In genomic region chr18:49944681-49945080, GRCh38 we compare ENCODE assay signal across 12 cellular contexts.
DNase-seq lines count a peak whose midpoint lies in the region; ATAC-seq and TF ChIP-seq lines count a peak whose summit lies in the region.
"Had no signal": no experiment of that assay in that cellular context is flagged by ENCODE, and none has a peak within 500 bp of the region (broad histone marks: within the 10 kb centered on the region; RNA-seq: fewer than 3 reads in every experiment).

No MANE protein-coding gene starts in this region.

- H3K36me3 Mint-ChIP-seq in stimulated activated memory B cell treated with anti-CD40 and anti-IgM and Interleukin-4, amounts not matched to agents 10 μg/mL and 1 μg/mL and 100 μg/mL, for 72 hours, result no peaks in the 10 kb centered on the region
- H3K36me3 Mint-ChIP-seq in activated T-helper 2 cell treated with anti-CD3 and anti-CD28 coated beads, Interferon-gamma antibody, Interleukin-2, Interleukin-4, amounts not matched to agents 10 μg/mL and 5 μg/mL and 100 μg/mL, durations not matched to agents 14 hours and 24 hours and 36 hours (ENCODE audit: low read depth), result no peaks in the 10 kb centered on the region
- H3K36me3 Mint-ChIP-seq in CD8-positive, alpha-beta memory T cell, result peaks cover 0 to 8% (median 3%) of the 10 kb centered on the region in 3 donors
- H3K36me3 Mint-ChIP-seq: memory B cell had no signal

- no peaks in the 10 kb centered on the region for H3K9me3 ChIP-seq in OCI-LY3 (ENCODE audit: insufficient read depth, low read length)
- no peaks in the 10 kb centered on the region for H3K9me3 ChIP-seq in gastroesophageal sphincter
- no peaks in the 10 kb centered on the region for H3K9me3 ChIP-seq in CD8-positive, alpha-beta memory T cell (ENCODE audit: low read length)
- H3K9me3 ChIP-seq: breast epithelium had no signal

- H3K4me2 ChIP-seq in OCI-LY3 (ENCODE audit: low read length), result no peak overlapping the region

- H3K27me3 Mint-ChIP-seq in stimulated activated memory B cell treated with anti-CD40 and anti-IgM and Interleukin-4, amounts not matched to agents 10 μg/mL and 1 μg/mL and 100 μg/mL, for 72 hours, result peaks cover 11% of the 10 kb centered on the region
- H3K27me3 Mint-ChIP-seq in activated T-helper 2 cell treated with anti-CD3 and anti-CD28 coated beads, Interferon-gamma antibody, Interleukin-2, Interleukin-4, amounts not matched to agents 10 μg/mL and 5 μg/mL and 100 μg/mL, durations not matched to agents 14 hours and 24 hours and 36 hours (ENCODE audit: low read depth), result peaks cover 5% of the 10 kb centered on the region
- peaks cover 8 to 19% of the 10 kb centered on the region in 2 donors for H3K27me3 Mint-ChIP-seq in CD8-positive, alpha-beta memory T cell

- no peak overlapping the region for H3K9ac ChIP-seq in OCI-LY3 (ENCODE audit: low read length)

- no peak for TF ChIP-seq EP300 in gastroesophageal sphincter (IDR thresholded peaks at IDR 0.05)

- no peaks in the 10 kb centered on the region for H3K79me2 ChIP-seq in OCI-LY3 (ENCODE audit: low read length)

- POLR2A ChIA-PET in CD8-positive, alpha-beta memory T cell (lab: Charles Lee), result no interaction called here

- no peak overlapping the region for H3K27ac Mint-ChIP-seq in stimulated activated memory B cell treated with anti-CD40 and anti-IgM and Interleukin-4, amounts not matched to agents 10 μg/mL and 1 μg/mL and 100 μg/mL, for 72 hours
- no peak overlapping the region for H3K27ac Mint-ChIP-seq in activated T-helper 2 cell treated with anti-CD3 and anti-CD28 coated beads, Interferon-gamma antibody, Interleukin-2, Interleukin-4, amounts not matched to agents 10 μg/mL and 5 μg/mL and 100 μg/mL, durations not matched to agents 14 hours and 24 hours and 36 hours
- H3K27ac Mint-ChIP-seq in CD8-positive, alpha-beta memory T cell, result no peak overlapping the region
- H3K27ac Mint-ChIP-seq: memory B cell had no signal

- intact Hi-C loops in left cardiac atrium (cut with DNase I), result loop anchor here in 1 of 2 donors (10.0 kb wide), 1 partner anchor 250 kb away; the partner anchor contains the start of gene MYO5B
- intact Hi-C loops in Right ventricle myocardium superior (cut with DNase I), result no loop called here
- intact Hi-C loops in activated T-helper 2 cell treated with anti-CD3 and anti-CD28 coated beads, Interferon-gamma antibody, Interleukin-2, Interleukin-4, amounts not matched to agents 10 μg/mL and 5 μg/mL and 100 μg/mL, durations not matched to agents 14 hours and 24 hours and 36 hours (cut with micrococcal nuclease), result no loop called here

- H3K4me1 ChIP-seq in OCI-LY3 (ENCODE audit: low read length), result 0 out of 2 replicates have a peak, but pooled peaks cover 3% of the 10 kb centered on the region
- H3K4me1 ChIP-seq in gastroesophageal sphincter, result no peaks in the 10 kb centered on the region
- peaks cover 11% of the 10 kb centered on the region for H3K4me1 ChIP-seq in CD8-positive, alpha-beta memory T cell (ENCODE audit: insufficient read depth, low read length)
- H3K4me1 ChIP-seq: breast epithelium had no signal

- no peak overlapping the region for H3K4me3 Mint-ChIP-seq in stimulated activated memory B cell treated with anti-CD40 and anti-IgM and Interleukin-4, amounts not matched to agents 10 μg/mL and 1 μg/mL and 100 μg/mL, for 72 hours
- H3K4me3 Mint-ChIP-seq in activated T-helper 2 cell treated with anti-CD3 and anti-CD28 coated beads, Interferon-gamma antibody, Interleukin-2, Interleukin-4, amounts not matched to agents 10 μg/mL and 5 μg/mL and 100 μg/mL, durations not matched to agents 14 hours and 24 hours and 36 hours (ENCODE audit: low read depth), result no peak overlapping the region
- no peak overlapping the region for H3K4me3 Mint-ChIP-seq in CD8-positive, alpha-beta memory T cell
- H3K4me3 Mint-ChIP-seq: memory B cell had no signal

- H4K20me1 ChIP-seq in OCI-LY3 (ENCODE audit: insufficient read depth, low read length), result no peaks in the 10 kb centered on the region

- H3K36me3 ChIP-seq in OCI-LY3 (replicated peaks; ENCODE audit: low read depth, low read length) (no peaks in the 10 kb centered on the region), gastroesophageal sphincter (no peaks in the 10 kb centered on the region)
- H3K36me3 ChIP-seq in CD8-positive, alpha-beta memory T cell (ENCODE audit: insufficient read depth, low read length), result no peaks in the 10 kb centered on the region
- H3K36me3 ChIP-seq: breast epithelium had no signal

- H3K27ac ChIP-seq in OCI-LY3 (ENCODE audit: low read length), result no peak overlapping the region
- no peak overlapping the region for H3K27ac ChIP-seq in gastroesophageal sphincter
- H3K27ac ChIP-seq in CD8-positive, alpha-beta memory T cell (ENCODE audit: low read depth, low read length), result no peak overlapping the region
- H3K27ac ChIP-seq: breast epithelium had no signal

- WGBS in gastroesophageal sphincter (ENCODE audit: low coverage in 1 of 2), 2 donors, result 37 to 38% methylated on average over 8 of the region's 8 CpGs

- CTCF ChIA-PET in CD8-positive, alpha-beta memory T cell (lab: Charles Lee), result no interaction called here

- H3K27me3 ChIP-seq in OCI-LY3 (ENCODE audit: low read depth, low read length) (peaks cover 33% of the 10 kb centered on the region; the same call in 1 of the 2 replicates), gastroesophageal sphincter (no peaks in the 10 kb centered on the region)
- H3K27me3 ChIP-seq in CD8-positive, alpha-beta memory T cell (ENCODE audit: insufficient read depth, low read length, poor library complexity, severe bottlenecking), result no peaks in the 10 kb centered on the region
- H3K27me3 ChIP-seq: breast epithelium had no signal

- TF ChIP-seq CTCF in OCI-LY3 (IDR thresholded peaks at IDR 0.05; ENCODE audit: low read depth, low read length) (peak; percentile 38), gastroesophageal sphincter (IDR thresholded peaks at IDR 0.05) (peak in 3 of 4 experiments; percentile 17 to 71 (median 39))

- H3K9me3 Mint-ChIP-seq in stimulated activated memory B cell treated with anti-CD40 and anti-IgM and Interleukin-4, amounts not matched to agents 10 μg/mL and 1 μg/mL and 100 μg/mL, for 72 hours, result no peaks in the 10 kb centered on the region
- H3K9me3 Mint-ChIP-seq in activated T-helper 2 cell treated with anti-CD3 and anti-CD28 coated beads, Interferon-gamma antibody, Interleukin-2, Interleukin-4, amounts not matched to agents 10 μg/mL and 5 μg/mL and 100 μg/mL, durations not matched to agents 14 hours and 24 hours and 36 hours, result no peaks in the 10 kb centered on the region
- H3K9me3 Mint-ChIP-seq in CD8-positive, alpha-beta memory T cell, result peaks cover 0 to 2% (median 0%) of the 10 kb centered on the region in 5 donors
- H3K9me3 Mint-ChIP-seq: memory B cell had no signal

- peaks cover 7% of the 10 kb centered on the region for H3K4me1 Mint-ChIP-seq in stimulated activated memory B cell treated with anti-CD40 and anti-IgM and Interleukin-4, amounts not matched to agents 10 μg/mL and 1 μg/mL and 100 μg/mL, for 72 hours
- peaks cover 6% of the 10 kb centered on the region for H3K4me1 Mint-ChIP-seq in activated T-helper 2 cell treated with anti-CD3 and anti-CD28 coated beads, Interferon-gamma antibody, Interleukin-2, Interleukin-4, amounts not matched to agents 10 μg/mL and 5 μg/mL and 100 μg/mL, durations not matched to agents 14 hours and 24 hours and 36 hours (ENCODE audit: low read depth)
- peaks cover 2 to 7% (median 3%) of the 10 kb centered on the region in 3 donors for H3K4me1 Mint-ChIP-seq in CD8-positive, alpha-beta memory T cell

- ATAC-seq in left cardiac atrium (peak; percentile 63 to 85), Right ventricle myocardium superior (ENCODE audit: poor library complexity) (no peak), gastroesophageal sphincter (peak; percentile 77), GM21717 (IDR thresholded peaks at IDR 0.05; ENCODE audit: unreplicated experiment) (no peak)
- ATAC-seq in stimulated activated memory B cell treated with anti-CD40 and anti-IgM and Interleukin-4, amounts not matched to agents 10 μg/mL and 1 μg/mL and 100 μg/mL, for 72 hours, result peak; percentile 41
- ATAC-seq: activated CD4-positive, CD25-positive, alpha-beta regulatory T cell treated with anti-CD3 and anti-CD28 coated beads, Interleukin-2, amount 50 U/mL, for 24 hours had no signal

- H2AFZ ChIP-seq in OCI-LY3 (ENCODE audit: low read depth, low read length), result no peak overlapping the region

- DNase-seq in left cardiac atrium (no peak), Right ventricle myocardium superior (no peak)
- no peak for DNase-seq in activated T-helper 2 cell treated with anti-CD3 and anti-CD28 coated beads, Interferon-gamma antibody, Interleukin-2, Interleukin-4, amounts not matched to agents 10 μg/mL and 5 μg/mL and 100 μg/mL, durations not matched to agents 14 hours and 24 hours and 36 hours (ENCODE audit: low spot score)
- no peak for DNase-seq in CD8-positive, alpha-beta memory T cell
- DNase-seq: stimulated activated CD4-positive, alpha-beta T cell treated with anti-CD3 and anti-CD28 coated beads, Interleukin-4, amount 100 ng/mL, for 4 hours had no signal

- H3K4me3 ChIP-seq in OCI-LY3 (ENCODE audit: low read length), result no peak overlapping the region
- no peak overlapping the region for H3K4me3 ChIP-seq in gastroesophageal sphincter
- no peak overlapping the region for H3K4me3 ChIP-seq in CD8-positive, alpha-beta memory T cell (ENCODE audit: low read length)
- H3K4me3 ChIP-seq: breast epithelium had no signal

- TF ChIP-seq POLR2A in gastroesophageal sphincter (IDR thresholded peaks at IDR 0.05), result no peak

Comparison
In these comparisons a context has a peak if more than half of its experiments do, and no peak if none do; other contexts are left out.
1. ATAC-seq: peak in left cardiac atrium (2 of 2), gastroesophageal sphincter (single experiment) and stimulated activated memory B cell treated with anti-CD40 and anti-IgM and Interleukin-4, amounts not matched to agents 10 μg/mL and 1 μg/mL and 100 μg/mL, for 72 hours (single experiment); none in Right ventricle myocardium superior (single experiment) and GM21717 (single experiment).